Comparison of ENCODE assay signal across 8 cellular contexts in the genomic region with DNA sequence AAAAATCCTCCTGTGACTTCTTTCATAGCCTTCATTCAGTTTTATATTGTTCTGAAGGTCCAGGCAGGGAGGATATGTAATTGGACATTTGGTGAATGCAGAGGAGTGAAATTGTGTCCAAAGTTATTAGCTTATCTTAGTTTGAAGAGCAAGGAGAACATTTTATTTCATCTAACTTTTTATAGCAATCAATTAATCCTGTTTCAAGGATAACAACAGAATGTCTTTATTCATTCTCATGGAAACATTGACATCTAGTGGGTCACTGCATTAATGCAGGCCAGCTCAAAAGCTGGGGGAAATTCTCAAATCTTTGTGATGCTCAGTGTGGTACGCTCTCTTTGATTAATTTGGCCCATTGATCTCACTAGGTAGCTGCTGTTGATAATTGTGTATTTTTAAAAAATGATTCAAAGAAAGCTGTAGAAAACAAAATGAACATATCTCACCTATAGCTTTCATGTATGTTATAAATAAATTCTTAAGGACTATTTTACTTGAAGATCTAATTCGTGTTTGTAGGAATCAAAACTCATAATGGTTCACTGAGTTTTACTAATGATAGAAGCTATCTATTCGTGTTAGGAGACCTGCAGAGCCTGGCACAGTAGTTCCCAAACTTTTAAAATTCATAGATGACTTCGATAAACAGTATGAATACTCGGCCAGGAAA.
A peak's percentile ranks its signal among the peaks of the same experiment; 100 is the strongest.
DNase-seq lines count a peak whose midpoint lies in the region; ATAC-seq and TF ChIP-seq lines count a peak whose summit lies in the region.

No MANE protein-coding gene starts in this region.

- no peaks in the 10 kb centered on the region for H3K4me1 Mint-ChIP-seq in CD4-positive, alpha-beta T cell (ENCODE audit: low read depth)

- H3K4me3 ChIP-seq in fibroblast of mammary gland (ENCODE audit: control insufficient read depth, low read depth, low read length) (no peak overlapping the region), neuron (ENCODE audit: low read length) (no peak overlapping the region)

- peaks cover 24% of the 10 kb centered on the region for H3K27me3 Mint-ChIP-seq in CD4-positive, alpha-beta T cell

- in situ Hi-C loops in SK-MEL-5 (cut with HindIII; ENCODE audit: low pct_unique_long_range_greater_than_20kb, low sequenced_read_pairs), result no loop called here

- no peak for DNase-seq in CD4-positive, alpha-beta T cell
- DNase-seq in LHCN-M2 (ENCODE audit: low read depth) (peak; percentile 49), SK-MEL-5 (ENCODE audit: low read depth, low spot score) (peak; percentile 60), fibroblast of mammary gland (ENCODE audit: low read depth) (peak; percentile 58)

- no peak overlapping the region for H3K4me3 Mint-ChIP-seq in CD4-positive, alpha-beta T cell

- peak; percentile 76 for TF ChIP-seq CTCF in CD4-positive, alpha-beta T cell (IDR thresholded peaks at IDR 0.05)
- peak; percentile 88 for TF ChIP-seq CTCF in fibroblast of mammary gland (conservative IDR thresholded peaks at IDR 0.05; ENCODE audit: control insufficient read depth, insufficient read depth, low read depth, low read length)

- CTCF ChIA-PET in CD4-positive, alpha-beta T cell (lab: Charles Lee), result interaction anchor here (1.0 to 1.7 kb wide), 6 partner anchors 10 to 1513 kb away, joined by 3 to 15 read pairs (median 4); no protein-coding TSS in a partner anchor

- intact Hi-C loops in CD4-positive, alpha-beta T cell (cut with DNase I, micrococcal nuclease), result loop anchor here (1.0 to 5.0 kb wide), 3 partner anchors 1333 to 1348 kb away; no protein-coding TSS in a partner anchor

- no peak overlapping the region for H3K27ac Mint-ChIP-seq in CD4-positive, alpha-beta T cell

- H3K36me3 ChIP-seq in neuron (ENCODE audit: insufficient read depth, low read length), result no peaks in the 10 kb centered on the region

- POLR2A ChIA-PET in CD4-positive, alpha-beta T cell (lab: Charles Lee), result interaction anchor here (1.4 to 1.9 kb wide), 2 partner anchors 9 to 1513 kb away, joined by 3 to 6 read pairs; no protein-coding TSS in a partner anchor

- H3K27ac ChIP-seq in CD4-positive, alpha-beta T cell (ENCODE audit: low read depth, low read length), result no peak overlapping the region

- peak overlapping the region; percentile 97 for H2AFZ ChIP-seq in neuron (ENCODE audit: low read depth, low read length)

- H3K9me3 Mint-ChIP-seq in CD4-positive, alpha-beta T cell, result no peaks in the 10 kb centered on the region

- H3K27me3 ChIP-seq in CD4-positive, alpha-beta T cell (ENCODE audit: control insufficient read depth, insufficient read depth, low read length), result no peaks in the 10 kb centered on the region
- H3K27me3 ChIP-seq in neuron (ENCODE audit: insufficient read depth, low read length), result no peaks in the 10 kb centered on the region

- peak; percentile 44 for ATAC-seq in CD4-positive, alpha-beta T cell (ENCODE audit: poor library complexity)
- ATAC-seq in GM18511 (IDR thresholded peaks at IDR 0.05; ENCODE audit: unreplicated experiment) (peak; percentile 71), GM19324 (IDR thresholded peaks at IDR 0.05; ENCODE audit: low FRiP score, unreplicated experiment) (no peak), GM21367 (IDR thresholded peaks at IDR 0.05; ENCODE audit: unreplicated experiment) (no peak)

- no peaks in the 10 kb centered on the region for H3K9me3 ChIP-seq in CD4-positive, alpha-beta T cell (ENCODE audit: control insufficient read depth, low read length)
- no peaks in the 10 kb centered on the region for H3K9me3 ChIP-seq in neuron (ENCODE audit: low read length)

- H3K36me3 Mint-ChIP-seq in CD4-positive, alpha-beta T cell (ENCODE audit: low read depth), result no peaks in the 10 kb centered on the region

- peaks cover 13% of the 10 kb centered on the region for H3K4me1 ChIP-seq in neuron (ENCODE audit: insufficient read depth, low read length)

Comparison
In these comparisons a context has a peak if more than half of its experiments do, and no peak if none do; other contexts are left out.
1. ATAC-seq: peak in CD4-positive, alpha-beta T cell (single experiment) and GM18511 (single experiment); none in GM19324 (single experiment) and GM21367 (single experiment).
2. DNase-seq: peak in LHCN-M2 (single experiment), SK-MEL-5 (single experiment) and fibroblast of mammary gland (single experiment); none in CD4-positive, alpha-beta T cell (0 of 10).